In the genomic region with DNA sequence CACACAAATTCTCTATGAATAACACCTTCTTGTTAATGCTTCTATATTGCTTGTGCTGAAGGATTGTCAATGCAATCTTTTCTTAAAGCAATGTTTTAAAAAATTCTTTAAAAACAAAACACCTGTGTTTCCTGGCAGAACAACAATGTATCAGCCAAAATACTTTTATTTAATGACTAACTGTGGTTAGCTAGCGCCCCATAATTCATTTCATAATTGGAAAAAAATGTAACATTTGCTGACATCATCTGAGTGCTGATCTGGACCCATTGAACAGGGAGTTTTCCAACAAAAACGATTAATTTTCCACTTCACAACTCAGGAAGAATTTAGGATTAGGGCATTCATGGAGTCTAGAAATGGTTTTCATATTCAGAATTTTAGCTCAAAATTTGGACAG, we compare ENCODE assay signal across 24 cellular contexts.
DNase-seq lines count a peak whose midpoint lies in the region; ATAC-seq and TF ChIP-seq lines count a peak whose summit lies in the region.
"Had no signal": no experiment of that assay in that cellular context is flagged by ENCODE, and none has a peak within 500 bp of the region (broad histone marks: within the 10 kb centered on the region; RNA-seq: fewer than 3 reads in every experiment).

No MANE protein-coding gene starts in this region.

- peak overlapping the region; percentile 26; the same call in 1 of the 2 replicates for H3K18ac ChIP-seq in IMR-90 (ENCODE audit: low read depth, low read length)

- H3K23ac ChIP-seq in IMR-90 (ENCODE audit: low read depth, low read length): no peak overlapping the region

- no TSS peak for BruUV-seq in IMR-90 (replicated peaks; lab: Mats Ljungman, UMichigan)

- H4K20me1 ChIP-seq in IMR-90 (ENCODE audit: insufficient read depth, low read length): no peaks in the 10 kb centered on the region

- intact Hi-C loops in IMR-90 (cut with micrococcal nuclease): no loop called here

- no peak overlapping the region for H4K8ac ChIP-seq in IMR-90 (ENCODE audit: low read depth in 2 of 2, low read length in 2 of 2)

- CTCF ChIA-PET in IMR-90 (lab: Yijun Ruan, JAX): interaction anchor here (1.4 to 1.6 kb wide), 2 partner anchors 14 to 41 kb away, joined by 3 read pairs; no protein-coding TSS in a partner anchor

- peak overlapping the region; percentile 75 for H2BK5ac ChIP-seq in IMR-90 (ENCODE audit: low read depth, low read length, poor library complexity, severe bottlenecking)

- no peak overlapping the region for H3K4me2 ChIP-seq in IMR-90 (ENCODE audit: low read depth, low read length)

- POLR2A ChIA-PET in IMR-90 (lab: Charles Lee; ENCODE audit: unreplicated experiment): no interaction called here

- no peaks in the 10 kb centered on the region for H3K9me1 ChIP-seq in IMR-90 (ENCODE audit: insufficient read depth, low read length)

- ATAC-seq in IMR-90 (ENCODE audit: low read depth) (peak; percentile 27; the same call in 1 of the 2 replicates), HG02840 (IDR thresholded peaks at IDR 0.05; ENCODE audit: low FRiP score, unreplicated experiment) (no peak), HG03565 (IDR thresholded peaks at IDR 0.05; ENCODE audit: unreplicated experiment) (no peak)
- ATAC-seq: HCT116 had no signal

- H2AK9ac ChIP-seq in IMR-90 (replicated peaks; ENCODE audit: low read depth, low read length, poor library complexity): no peak overlapping the region

- no peak overlapping the region for H3K14ac ChIP-seq in IMR-90 (replicated peaks; ENCODE audit: low read depth, low read length)

- no peak overlapping the region for H2BK120ac ChIP-seq in IMR-90 (ENCODE audit: low read depth, low read length)

- H3K56ac ChIP-seq in IMR-90 (ENCODE audit: extremely low read depth, insufficient read depth, low read length): no peak overlapping the region

- no peak for TF ChIP-seq RAD21 in IMR-90 (IDR thresholded peaks at IDR 0.05; ENCODE audit: low read length)

- no peak overlapping the region for H4K5ac ChIP-seq in IMR-90 (ENCODE audit: low read depth, low read length)

- H2AK5ac ChIP-seq in IMR-90 (ENCODE audit: low read depth, low read length): no peak overlapping the region

- in situ Hi-C loops in IMR-90 (cut with MboI; ENCODE audit: low sequenced_read_pairs): no loop called here
- in situ Hi-C loops in astrocyte of the cerebellum (cut with HindIII; ENCODE audit: low sequenced_read_pairs): no loop called here

- no peak overlapping the region for H3K4me3 ChIP-seq in IMR-90 (ENCODE audit: insufficient read depth, low read depth, low read length)
- H3K4me3 ChIP-seq in astrocyte of the cerebellum (ENCODE audit: low read depth, low read length): no peak overlapping the region
- H3K4me3 ChIP-seq: skin epidermis, upper lobe of left lung had no signal

- WGBS in IMR-90 (ENCODE audit: extremely low coverage in 2 of 2, insufficient read length in 1 of 2), 2 experiments: no CpG with 5 or more reads among the region's 2 CpGs

- peak; percentile 33 for DNase-seq in AG08395 (ENCODE audit: low spot score)
- peak; percentile 64 for DNase-seq in IMR-90
- DNase-seq in astrocyte of the cerebellum (ENCODE audit: low read depth): peak; percentile 56
- peak; percentile 48 for DNase-seq in glomerular visceral epithelial cell (ENCODE audit: extremely low spot score)
- no peak for DNase-seq in NCI-H510A treated with DMSO at 0.1 percent for 48 hours (lab: John Stamatoyannopoulos, UW)
- DNase-seq in cerebellar nuclear complex (lab: John Stamatoyannopoulos, UW): no peak
- DNase-seq: activated CD4-positive, alpha-beta T cell treated with anti-CD3 and anti-CD28 coated beads, Interleukin-2, amount 50 U/mL, for 48 hours; activated T-cell treated with anti-CD3 and anti-CD28 coated beads for 4 hours; anterior cingulate cortex; cortex of kidney; DMS 273 treated with DMSO at 0.1 percent for 48 hours; KG1; left cardiac atrium; NCI-H1092; NCI-H2081 treated with DMSO at 0.1 percent for 48 hours; NCI-H510A; nephron progenitor cell; stimulated activated CD4-positive, alpha-beta T cell treated with anti-CD3 and anti-CD28 coated beads, Interleukin-2, amount 100 ng/mL, for 48 hours; upper lobe of left lung; WERI-Rb-1 had no signal

- TF ChIP-seq POLR2A in IMR-90 (IDR thresholded peaks at IDR 0.05; ENCODE audit: low read depth, low read length): no peak

- H3K4me1 ChIP-seq in IMR-90 (ENCODE audit: control insufficient read depth, insufficient read depth, low read length): no peaks in the 10 kb centered on the region; the same call in 1 of the 2 replicates
- H3K4me1 ChIP-seq: upper lobe of left lung had no signal

- H2AFZ ChIP-seq in IMR-90 (replicated peaks; ENCODE audit: low read length, poor library complexity): no peak overlapping the region

- no peak overlapping the region for H4K91ac ChIP-seq in IMR-90 (ENCODE audit: insufficient read depth, low read depth, low read length)

- H3K27ac ChIP-seq in IMR-90 (ENCODE audit: insufficient read depth, low read length): no peak overlapping the region
- H3K27ac ChIP-seq: skin epidermis, upper lobe of left lung, WERI-Rb-1 had no signal

- no peak overlapping the region for H2BK20ac ChIP-seq in IMR-90 (ENCODE audit: low read depth, low read length)

- H3K36me3 ChIP-seq in IMR-90 (ENCODE audit: control insufficient read depth, insufficient read depth, low read length): no peaks in the 10 kb centered on the region
- H3K36me3 ChIP-seq: upper lobe of left lung, WERI-Rb-1 had no signal

- dilution Hi-C loops in IMR-90 (cut with HindIII; ENCODE audit: low sequenced_read_pairs, unreplicated experiment): no loop called here

- no peaks in the 10 kb centered on the region for H3K79me1 ChIP-seq in IMR-90 (ENCODE audit: low read depth in 1 of 2, low read length in 2 of 2)

- no peak overlapping the region for H2BK15ac ChIP-seq in IMR-90 (ENCODE audit: low read depth, low read length)

- H3K9ac ChIP-seq in IMR-90 (ENCODE audit: low read depth, low read length): no peak overlapping the region

- no peak overlapping the region for H3K4ac ChIP-seq in IMR-90 (ENCODE audit: low read depth, low read length)

- no peak for TF ChIP-seq CTCF in IMR-90 (conservative IDR thresholded peaks at IDR 0.05; ENCODE audit: low read depth, low read length)
- TF ChIP-seq CTCF in astrocyte of the cerebellum (IDR thresholded peaks at IDR 0.05; ENCODE audit: low read depth, low read length, missing control alignments): no peak

- H3K27me3 ChIP-seq in IMR-90 (ENCODE audit: control insufficient read depth, insufficient read depth, low read length): no peaks in the 10 kb centered on the region
- H3K27me3 ChIP-seq: upper lobe of left lung had no signal

- peaks cover 17% of the 10 kb centered on the region for H3K9me3 ChIP-seq in IMR-90 (ENCODE audit: control insufficient read depth, insufficient read depth, low read length)

TF ChIP-seq in IMR-90, 13 proteins besides CTCF, POLR2A, EP300 and RAD21:
- TF ChIP-seq CHD1 (IDR thresholded peaks at IDR 0.05; ENCODE audit: low read depth, low read length) (no peak), NFE2L2 (IDR thresholded peaks at IDR 0.05; ENCODE audit: low read depth, low read length) (no peak), MXI1 (IDR thresholded peaks at IDR 0.05; ENCODE audit: borderline replicate concordance, low read depth, low read length) (no peak), FOS (IDR thresholded peaks at IDR 0.05; ENCODE audit: low read depth, low read length) (no peak), SMC3 (IDR thresholded peaks at IDR 0.05; ENCODE audit: low read depth, low read length) (no peak), RCOR1 (IDR thresholded peaks at IDR 0.05; ENCODE audit: insufficient replicate concordance, low read length) (no peak), RFX5 (IDR thresholded peaks at IDR 0.05; ENCODE audit: low read depth, low read length) (no peak), CEBPB (IDR thresholded peaks at IDR 0.05; ENCODE audit: low read depth, low read length) (no peak), BHLHE40 (IDR thresholded peaks at IDR 0.05; ENCODE audit: low read depth, low read length) (no peak)
- TF ChIP-seq, protein P1, sequence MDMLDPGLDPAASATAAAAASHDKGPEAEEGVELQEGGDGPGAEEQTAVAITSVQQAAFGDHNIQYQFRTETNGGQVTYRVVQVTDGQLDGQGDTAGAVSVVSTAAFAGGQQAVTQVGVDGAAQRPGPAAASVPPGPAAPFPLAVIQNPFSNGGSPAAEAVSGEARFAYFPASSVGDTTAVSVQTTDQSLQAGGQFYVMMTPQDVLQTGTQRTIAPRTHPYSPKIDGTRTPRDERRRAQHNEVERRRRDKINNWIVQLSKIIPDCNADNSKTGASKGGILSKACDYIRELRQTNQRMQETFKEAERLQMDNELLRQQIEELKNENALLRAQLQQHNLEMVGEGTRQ (IDR thresholded peaks at IDR 0.05; ENCODE audit: low read depth, low read length): no peak
- TF ChIP-seq, protein P2, sequence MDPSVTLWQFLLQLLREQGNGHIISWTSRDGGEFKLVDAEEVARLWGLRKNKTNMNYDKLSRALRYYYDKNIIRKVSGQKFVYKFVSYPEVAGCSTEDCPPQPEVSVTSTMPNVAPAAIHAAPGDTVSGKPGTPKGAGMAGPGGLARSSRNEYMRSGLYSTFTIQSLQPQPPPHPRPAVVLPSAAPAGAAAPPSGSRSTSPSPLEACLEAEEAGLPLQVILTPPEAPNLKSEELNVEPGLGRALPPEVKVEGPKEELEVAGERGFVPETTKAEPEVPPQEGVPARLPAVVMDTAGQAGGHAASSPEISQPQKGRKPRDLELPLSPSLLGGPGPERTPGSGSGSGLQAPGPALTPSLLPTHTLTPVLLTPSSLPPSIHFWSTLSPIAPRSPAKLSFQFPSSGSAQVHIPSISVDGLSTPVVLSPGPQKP (IDR thresholded peaks at IDR 0.05; ENCODE audit: borderline replicate concordance, low read depth, low read length): no peak

Comparison
In these comparisons a context has a peak if more than half of its experiments do, and no peak if none do; other contexts are left out.
1. DNase-seq: peak in AG08395 (single experiment), IMR-90 (single experiment), astrocyte of the cerebellum (single experiment) and glomerular visceral epithelial cell (single experiment); none in NCI-H510A treated with DMSO at 0.1 percent for 48 hours (single experiment) and cerebellar nuclear complex (0 of 2).